ENCODE assay signal across 8 cellular contexts in genomic region chr9:104991144-104991953, GRCh38.
DNase-seq lines count a peak whose midpoint lies in the region; ATAC-seq and TF ChIP-seq lines count a peak whose summit lies in the region.

No MANE protein-coding gene starts in this region.

- H3K9me1 ChIP-seq in IMR-90 (ENCODE audit: insufficient read depth, low read length): peaks cover 16% of the 10 kb centered on the region

- dilution Hi-C loops in IMR-90 (cut with HindIII; ENCODE audit: low sequenced_read_pairs, unreplicated experiment): no loop called here

- peak; percentile 27 for TF ChIP-seq RAD21 in IMR-90 (IDR thresholded peaks at IDR 0.05; ENCODE audit: low read length)

- DNase-seq in DMS 273 (lab: John Stamatoyannopoulos, UW; ENCODE audit: unreplicated experiment) (peak; percentile 96), IMR-90 (peak; percentile 82), RPMI8226 (peak; percentile 91), fibroblast of mammary gland (ENCODE audit: low read depth) (peak; percentile 80)
- peak; percentile 69 to 88 (median 83) for DNase-seq in naive thymus-derived CD8-positive, alpha-beta T cell
- peak; percentile 83 for DNase-seq in stimulated activated naive B cell treated with anti-CD40 and anti-IgM and Interleukin-4, amounts not matched to agents 10 μg/mL and 1 μg/mL and 100 μg/mL, for 72 hours

- H3K79me1 ChIP-seq in IMR-90 (ENCODE audit: low read depth in 1 of 2, low read length in 2 of 2): peaks cover 0 to 5% of the 10 kb centered on the region in 2 experiments; a peak in 1 of 4 replicates

- 0% methylated on average over 6 of the region's 63 CpGs; no CpG with 5 or more reads in 1 of the 2 experiments for WGBS in IMR-90 (ENCODE audit: extremely low coverage in 2 of 2, insufficient read length in 1 of 2), 2 experiments

- H3K27me3 Mint-ChIP-seq in activated T-helper 17 cell treated with anti-CD3 and anti-CD28 coated beads, Interleukin-2, amount 50 U/mL, for 72 hours: peaks cover 18% of the 10 kb centered on the region
- peaks cover 0 to 11% (median 4%) of the 10 kb centered on the region in 5 donors for H3K27me3 Mint-ChIP-seq in naive thymus-derived CD8-positive, alpha-beta T cell
- peaks cover 21 to 35% of the 10 kb centered on the region in 2 donors for H3K27me3 Mint-ChIP-seq in stimulated activated naive B cell treated with anti-CD40 and anti-IgM and Interleukin-4, amounts not matched to agents 10 μg/mL and 1 μg/mL and 100 μg/mL, for 72 hours

- no peaks in the 10 kb centered on the region for H3K36me3 ChIP-seq in IMR-90 (ENCODE audit: control insufficient read depth, insufficient read depth, low read length)

- peak overlapping the region; percentile 93 for H3K4me2 ChIP-seq in IMR-90 (ENCODE audit: low read depth, low read length)

- in situ Hi-C loops in IMR-90 (cut with MboI; ENCODE audit: low sequenced_read_pairs): loop anchor here (25.0 kb wide), 1 partner anchor 146 kb away; no protein-coding TSS in a partner anchor

- H4K20me1 ChIP-seq in IMR-90 (ENCODE audit: insufficient read depth, low read length): no peaks in the 10 kb centered on the region

- H4K91ac ChIP-seq in IMR-90 (ENCODE audit: insufficient read depth, low read depth, low read length): peak overlapping the region; percentile 99

- peak overlapping the region; percentile 87 to 89 for H4K8ac ChIP-seq in IMR-90 (ENCODE audit: low read depth in 2 of 2, low read length in 2 of 2)

- no peak for TF ChIP-seq CTCF in IMR-90 (conservative IDR thresholded peaks at IDR 0.05; ENCODE audit: low read depth, low read length)
- no peak for TF ChIP-seq CTCF in fibroblast of mammary gland (conservative IDR thresholded peaks at IDR 0.05; ENCODE audit: control insufficient read depth, insufficient read depth, low read depth, low read length)

- peaks cover 17% of the 10 kb centered on the region for H3K4me1 Mint-ChIP-seq in activated T-helper 17 cell treated with anti-CD3 and anti-CD28 coated beads, Interleukin-2, amount 50 U/mL, for 72 hours
- H3K4me1 Mint-ChIP-seq in naive thymus-derived CD8-positive, alpha-beta T cell: peaks cover 22 to 46% (median 41%) of the 10 kb centered on the region in 4 donors
- H3K4me1 Mint-ChIP-seq in stimulated activated naive B cell treated with anti-CD40 and anti-IgM and Interleukin-4, amounts not matched to agents 10 μg/mL and 1 μg/mL and 100 μg/mL, for 72 hours: peaks cover 21 to 35% of the 10 kb centered on the region in 2 donors

- H4K5ac ChIP-seq in IMR-90 (ENCODE audit: low read depth, low read length): peak overlapping the region; percentile 99

- intact Hi-C loops in IMR-90 (cut with micrococcal nuclease): loop anchor here (1.0 to 10.0 kb wide), 7 partner anchors 65 to 423 kb away; partner anchors contain the start of gene SLC44A1

- peak overlapping the region; percentile 99 for H3K23ac ChIP-seq in IMR-90 (ENCODE audit: low read depth, low read length)

- peak overlapping the region; percentile 97 for H2AK9ac ChIP-seq in IMR-90 (replicated peaks; ENCODE audit: low read depth, low read length, poor library complexity)

- H3K4me1 ChIP-seq in IMR-90 (ENCODE audit: control insufficient read depth, insufficient read depth, low read length): peaks cover 25% of the 10 kb centered on the region

- peak overlapping the region; percentile 97 for H3K14ac ChIP-seq in IMR-90 (replicated peaks; ENCODE audit: low read depth, low read length)

- peak overlapping the region; percentile 97 for H3K4ac ChIP-seq in IMR-90 (ENCODE audit: low read depth, low read length)

- peak overlapping the region; percentile 85 for H3K4me3 Mint-ChIP-seq in activated T-helper 17 cell treated with anti-CD3 and anti-CD28 coated beads, Interleukin-2, amount 50 U/mL, for 72 hours
- H3K4me3 Mint-ChIP-seq in naive thymus-derived CD8-positive, alpha-beta T cell: peak overlapping the region; percentile 86 to 96 (median 90)
- H3K4me3 Mint-ChIP-seq in stimulated activated naive B cell treated with anti-CD40 and anti-IgM and Interleukin-4, amounts not matched to agents 10 μg/mL and 1 μg/mL and 100 μg/mL, for 72 hours: peak overlapping the region; percentile 94 to 96

- peak overlapping the region; percentile 98 for H3K27ac ChIP-seq in IMR-90 (ENCODE audit: insufficient read depth, low read length)

- peak overlapping the region; percentile 97 for H2AFZ ChIP-seq in IMR-90 (replicated peaks; ENCODE audit: low read length, poor library complexity)

- peak overlapping the region; percentile 94 for H3K56ac ChIP-seq in IMR-90 (ENCODE audit: extremely low read depth, insufficient read depth, low read length)

- ATAC-seq in GM21528 (IDR thresholded peaks at IDR 0.05; ENCODE audit: low FRiP score, unreplicated experiment) (peak; percentile 90), IMR-90 (ENCODE audit: low read depth) (peak; percentile 85)
- peak; percentile 85 for ATAC-seq in activated T-helper 17 cell treated with anti-CD3 and anti-CD28 coated beads, Interleukin-2, amount 50 U/mL, for 72 hours (replicated peaks)
- ATAC-seq in naive thymus-derived CD8-positive, alpha-beta T cell: peak; percentile 82 to 85
- ATAC-seq in stimulated activated naive B cell treated with anti-CD40 and anti-IgM and Interleukin-4, amounts not matched to agents 10 μg/mL and 1 μg/mL and 100 μg/mL, for 72 hours (replicated peaks): peak; percentile 85 to 89

- no peaks in the 10 kb centered on the region for H3K9me3 Mint-ChIP-seq in activated T-helper 17 cell treated with anti-CD3 and anti-CD28 coated beads, Interleukin-2, amount 50 U/mL, for 72 hours
- H3K9me3 Mint-ChIP-seq in naive thymus-derived CD8-positive, alpha-beta T cell: no peaks in the 10 kb centered on the region
- no peaks in the 10 kb centered on the region for H3K9me3 Mint-ChIP-seq in stimulated activated naive B cell treated with anti-CD40 and anti-IgM and Interleukin-4, amounts not matched to agents 10 μg/mL and 1 μg/mL and 100 μg/mL, for 72 hours

- peak overlapping the region; percentile 95 for H2BK20ac ChIP-seq in IMR-90 (ENCODE audit: low read depth, low read length)

- no TSS peak for BruUV-seq in IMR-90 (replicated peaks; lab: Mats Ljungman, UMichigan)

- peak overlapping the region; percentile 65 for H3K4me3 ChIP-seq in IMR-90 (ENCODE audit: insufficient read depth, low read depth, low read length)
- H3K4me3 ChIP-seq in fibroblast of mammary gland (ENCODE audit: control insufficient read depth, low read depth, low read length): peak overlapping the region; percentile 66

- peak overlapping the region; percentile 90 for H3K9ac ChIP-seq in IMR-90 (ENCODE audit: low read depth, low read length)

- CTCF ChIA-PET in IMR-90 (lab: Yijun Ruan, JAX): interaction anchor here (1.0 kb wide), 1 partner anchor 65 kb away, joined by 4 read pairs; no protein-coding TSS in a partner anchor

- peak overlapping the region; percentile 98 for H2BK120ac ChIP-seq in IMR-90 (ENCODE audit: low read depth, low read length)

- POLR2A ChIA-PET in IMR-90 (lab: Charles Lee; ENCODE audit: unreplicated experiment): interaction anchor here (0.6 to 1.2 kb wide), 5 partner anchors 16 to 65 kb away, joined by 3 to 5 read pairs (median 4); no protein-coding TSS in a partner anchor
- POLR2A ChIA-PET in naive thymus-derived CD8-positive, alpha-beta T cell (lab: Charles Lee): interaction anchor here (0.6 to 2.2 kb wide), 3 partner anchors 64 to 414 kb away, joined by 4 to 6 read pairs (median 4); partner anchors contain the start of gene SLC44A1

- TF ChIP-seq POLR2A in IMR-90 (IDR thresholded peaks at IDR 0.05; ENCODE audit: low read depth, low read length): peak; percentile 37; the same call in 1 of the 2 replicates

- peak overlapping the region; percentile 98 for H3K18ac ChIP-seq in IMR-90 (ENCODE audit: low read depth, low read length)

- H2AK5ac ChIP-seq in IMR-90 (ENCODE audit: low read depth, low read length): peak overlapping the region; percentile 92

- H2BK15ac ChIP-seq in IMR-90 (ENCODE audit: low read depth, low read length): peak overlapping the region; percentile 99; the same call in 2 of the 3 replicates

- H3K27me3 ChIP-seq in IMR-90 (ENCODE audit: control insufficient read depth, insufficient read depth, low read length): no peaks in the 10 kb centered on the region

- H3K27ac Mint-ChIP-seq in activated T-helper 17 cell treated with anti-CD3 and anti-CD28 coated beads, Interleukin-2, amount 50 U/mL, for 72 hours: peak overlapping the region; percentile 81
- peak overlapping the region; percentile 53 to 98 (median 94) for H3K27ac Mint-ChIP-seq in naive thymus-derived CD8-positive, alpha-beta T cell
- H3K27ac Mint-ChIP-seq in stimulated activated naive B cell treated with anti-CD40 and anti-IgM and Interleukin-4, amounts not matched to agents 10 μg/mL and 1 μg/mL and 100 μg/mL, for 72 hours: peak overlapping the region; percentile 97

- no peaks in the 10 kb centered on the region for H3K9me3 ChIP-seq in IMR-90 (ENCODE audit: control insufficient read depth, insufficient read depth, low read length)

- H2BK5ac ChIP-seq in IMR-90 (ENCODE audit: low read depth, low read length, poor library complexity, severe bottlenecking): peak overlapping the region; percentile 94

- no peaks in the 10 kb centered on the region for H3K36me3 Mint-ChIP-seq in activated T-helper 17 cell treated with anti-CD3 and anti-CD28 coated beads, Interleukin-2, amount 50 U/mL, for 72 hours (ENCODE audit: low read depth)
- H3K36me3 Mint-ChIP-seq in naive thymus-derived CD8-positive, alpha-beta T cell: no peaks in the 10 kb centered on the region
- H3K36me3 Mint-ChIP-seq in stimulated activated naive B cell treated with anti-CD40 and anti-IgM and Interleukin-4, amounts not matched to agents 10 μg/mL and 1 μg/mL and 100 μg/mL, for 72 hours: no peaks in the 10 kb centered on the region

TF ChIP-seq in IMR-90, 13 proteins besides CTCF, POLR2A, EP300 and RAD21 (continues in another document):
- TF ChIP-seq SMC3 (IDR thresholded peaks at IDR 0.05; ENCODE audit: low read depth, low read length) (peak; percentile 7; the same call in 1 of the 2 replicates), ELK1 (IDR thresholded peaks at IDR 0.05; ENCODE audit: borderline replicate concordance, low read depth, low read length) (no peak), MAFK (IDR thresholded peaks at IDR 0.05; ENCODE audit: low read depth, low read length) (no peak), FOS (IDR thresholded peaks at IDR 0.05; ENCODE audit: low read depth, low read length) (no peak), CEBPB (IDR thresholded peaks at IDR 0.05; ENCODE audit: low read depth, low read length) (peak; percentile 87), RFX5 (IDR thresholded peaks at IDR 0.05; ENCODE audit: low read depth, low read length) (no peak), MXI1 (IDR thresholded peaks at IDR 0.05; ENCODE audit: borderline replicate concordance, low read depth, low read length) (peak; percentile 84; the same call in 1 of the 2 replicates)

Comparison
In these comparisons a context has a peak if more than half of its experiments do, and no peak if none do; other contexts are left out.
1. Peak in every context shown above with its lines: DNase-seq, ATAC-seq, H3K4me3 ChIP-seq and H3K27ac ChIP-seq.